30 cellular contexts compared by ENCODE assay signal in genomic region chr6:93341900-93342613, GRCh38.
DNase-seq lines count a peak whose midpoint lies in the region; ATAC-seq, FAIRE-seq and TF ChIP-seq lines count a peak whose summit lies in the region.
"Had no signal": no experiment of that assay in that cellular context is flagged by ENCODE, and none has a peak within 500 bp of the region (broad histone marks: within the 10 kb centered on the region; RNA-seq: fewer than 3 reads in every experiment).

No MANE protein-coding gene starts in this region.

- H3K27me3 Mint-ChIP-seq in glutamatergic neuron (ENCODE audit: unreplicated experiment) (peaks cover 1% of the 10 kb centered on the region), T-cell (no peaks in the 10 kb centered on the region)
- H3K27me3 Mint-ChIP-seq: activated CD4-positive, alpha-beta memory T cell treated with anti-CD3 and anti-CD28 coated beads, Interleukin-2, amount 10 ng/mL, durations not matched to agents 7 days and 5 days; activated naive CD8-positive, alpha-beta T cell; CD4-positive, CD25-positive, alpha-beta regulatory T cell; T-helper 17 cell had no signal

- no peaks in the 10 kb centered on the region for H3K4me1 ChIP-seq in small intestine (ENCODE audit: control insufficient read depth in 2 of 2, insufficient read depth in 1 of 2, low read depth in 1 of 2, low read length in 1 of 2)
- H3K4me1 ChIP-seq: transverse colon had no signal

- TF ChIP-seq CTCF in glutamatergic neuron (IDR thresholded peaks at IDR 0.05; ENCODE audit: partially characterized antibody, unreplicated experiment), result no peak

- H3K36me3 ChIP-seq in small intestine (ENCODE audit: control insufficient read depth in 2 of 2, insufficient read depth in 2 of 2, low read length in 2 of 2), result no peaks in the 10 kb centered on the region
- H3K36me3 ChIP-seq: cardiac muscle cell, HAP-1, ovary, transverse colon had no signal

- ATAC-seq in T-cell (replicated peaks in 1 of 4), result no peak
- ATAC-seq: K562, mucosa of descending colon, T-helper 17 cell had no signal

- POLR2A ChIA-PET in T-cell (lab: Charles Lee), result no interaction called here

- DNase-seq in NCI-H510A treated with DMSO at 0.1 percent for 48 hours (lab: John Stamatoyannopoulos, UW) (peak; percentile 8), NCI-H510A (lab: John Stamatoyannopoulos, UW) (no peak), NCI-H2081 treated with DMSO at 0.1 percent for 48 hours (lab: John Stamatoyannopoulos, UW) (peak; percentile 38), NCI-H748 (lab: John Stamatoyannopoulos, UW; ENCODE audit: unreplicated experiment) (peak; percentile 93), small intestine (peak; percentile 0), glutamatergic neuron (no peak), iPS-NIHi11 (ENCODE audit: low spot score) (no peak), T-cell (no peak)
- DNase-seq: activated CD4-positive, alpha-beta memory T cell treated with anti-CD3 and anti-CD28 coated beads, Interleukin-2, amount 10 ng/mL, durations not matched to agents 7 days and 5 days; activated CD4-positive, alpha-beta T cell treated with anti-CD3 and anti-CD28 coated beads for 1 hour; aorta; CD4-positive, CD25-positive, alpha-beta regulatory T cell; DMS53; GF-D8; mucosa of descending colon; NCI-H1694 treated with DMSO at 0.1 percent for 48 hours; ovary; retina; T-helper 17 cell; transverse colon had no signal

- FAIRE-seq in small intestine (lab: Jason Lieb, UNC), result no peak
- FAIRE-seq: HTR-8/SVneo, K562 had no signal

- H3K9me3 Mint-ChIP-seq in glutamatergic neuron (ENCODE audit: unreplicated experiment), result no peaks in the 10 kb centered on the region
- H3K9me3 Mint-ChIP-seq in T-cell, result peaks cover 0 to 3% (median under 1%) of the 10 kb centered on the region in 3 donors
- H3K9me3 Mint-ChIP-seq: activated CD4-positive, alpha-beta memory T cell treated with anti-CD3 and anti-CD28 coated beads, Interleukin-2, amount 10 ng/mL, durations not matched to agents 7 days and 5 days; activated T-helper 2 cell treated with anti-CD3 and anti-CD28 coated beads, Interferon-gamma antibody, Interleukin-2, Interleukin-4, amounts not matched to agents 10 μg/mL and 5 μg/mL and 100 μg/mL, durations not matched to agents 14 hours and 24 hours and 36 hours; nephron had no signal

- H3K9me3 ChIP-seq in small intestine (ENCODE audit: control insufficient read depth, low read depth), result no peaks in the 10 kb centered on the region
- H3K9me3 ChIP-seq: HAP-1, mucosa of descending colon, ovary, transverse colon had no signal

- no peaks in the 10 kb centered on the region for H3K36me3 Mint-ChIP-seq in glutamatergic neuron (ENCODE audit: unreplicated experiment)
- H3K36me3 Mint-ChIP-seq in T-cell, result no peaks in the 10 kb centered on the region
- H3K36me3 Mint-ChIP-seq: activated naive CD8-positive, alpha-beta T cell; CD4-positive, CD25-positive, alpha-beta regulatory T cell had no signal

- H3K4me3 ChIP-seq in small intestine (ENCODE audit: low read depth in 1 of 2, low read length in 2 of 2), result no peak overlapping the region
- H3K4me3 ChIP-seq: cardiac muscle cell, coronary artery, HAP-1, K562, mucosa of descending colon, ovary, SK-N-MC, transverse colon had no signal

- H3K27ac Mint-ChIP-seq in glutamatergic neuron (ENCODE audit: unreplicated experiment), result no peak overlapping the region
- H3K27ac Mint-ChIP-seq in T-cell, result no peak overlapping the region
- H3K27ac Mint-ChIP-seq: activated CD4-positive, alpha-beta memory T cell treated with anti-CD3 and anti-CD28 coated beads, Interleukin-2, amount 10 ng/mL, durations not matched to agents 7 days and 5 days; activated naive CD8-positive, alpha-beta T cell; activated T-helper 2 cell treated with anti-CD3 and anti-CD28 coated beads, Interferon-gamma antibody, Interleukin-2, Interleukin-4, amounts not matched to agents 10 μg/mL and 5 μg/mL and 100 μg/mL, durations not matched to agents 14 hours and 24 hours and 36 hours; CD4-positive, CD25-positive, alpha-beta regulatory T cell; nephron; T-helper 17 cell had no signal

- WGBS in small intestine, 3 donors, result 39 to 78% (median 52%) methylated on average over 1 of the region's 1 CpG

- no peaks in the 10 kb centered on the region for H3K27me3 ChIP-seq in small intestine (ENCODE audit: control insufficient read depth in 2 of 2, insufficient read depth in 2 of 2, low read length in 2 of 2)
- H3K27me3 ChIP-seq: cardiac muscle cell, transverse colon had no signal

- CTCF ChIA-PET in T-cell (lab: Charles Lee), result no interaction called here

- H3K4me1 Mint-ChIP-seq in glutamatergic neuron (ENCODE audit: low read depth, unreplicated experiment), result peaks cover 14% of the 10 kb centered on the region
- no peaks in the 10 kb centered on the region for H3K4me1 Mint-ChIP-seq in T-cell
- H3K4me1 Mint-ChIP-seq: activated CD4-positive, alpha-beta memory T cell treated with anti-CD3 and anti-CD28 coated beads, Interleukin-2, amount 10 ng/mL, durations not matched to agents 7 days and 5 days; CD4-positive, CD25-positive, alpha-beta regulatory T cell; nephron; T-helper 17 cell had no signal

- H3K4me3 Mint-ChIP-seq in glutamatergic neuron (ENCODE audit: unreplicated experiment), result no peak overlapping the region
- H3K4me3 Mint-ChIP-seq in T-cell, result no peak overlapping the region
- H3K4me3 Mint-ChIP-seq: activated CD4-positive, alpha-beta memory T cell treated with anti-CD3 and anti-CD28 coated beads, Interleukin-2, amount 10 ng/mL, durations not matched to agents 7 days and 5 days; activated naive CD8-positive, alpha-beta T cell; CD4-positive, CD25-positive, alpha-beta regulatory T cell; nephron; T-helper 17 cell had no signal

- no peak overlapping the region for H3K27ac ChIP-seq in small intestine (ENCODE audit: low read depth in 1 of 2, low read length in 1 of 2)
- H3K27ac ChIP-seq: cardiac muscle cell, coronary artery, ovary, RWPE1, SK-N-MC, transverse colon had no signal

Comparison
In these comparisons a context has a peak if more than half of its experiments do, and no peak if none do; other contexts are left out.
1. DNase-seq: peak in NCI-H510A treated with DMSO at 0.1 percent for 48 hours (single experiment), NCI-H2081 treated with DMSO at 0.1 percent for 48 hours (single experiment), NCI-H748 (single experiment) and small intestine (single experiment); none in NCI-H510A (single experiment), glutamatergic neuron (single experiment), iPS-NIHi11 (single experiment) and T-cell (0 of 34).